1 cellular context compared by ENCODE assay signal in the genomic region with DNA sequence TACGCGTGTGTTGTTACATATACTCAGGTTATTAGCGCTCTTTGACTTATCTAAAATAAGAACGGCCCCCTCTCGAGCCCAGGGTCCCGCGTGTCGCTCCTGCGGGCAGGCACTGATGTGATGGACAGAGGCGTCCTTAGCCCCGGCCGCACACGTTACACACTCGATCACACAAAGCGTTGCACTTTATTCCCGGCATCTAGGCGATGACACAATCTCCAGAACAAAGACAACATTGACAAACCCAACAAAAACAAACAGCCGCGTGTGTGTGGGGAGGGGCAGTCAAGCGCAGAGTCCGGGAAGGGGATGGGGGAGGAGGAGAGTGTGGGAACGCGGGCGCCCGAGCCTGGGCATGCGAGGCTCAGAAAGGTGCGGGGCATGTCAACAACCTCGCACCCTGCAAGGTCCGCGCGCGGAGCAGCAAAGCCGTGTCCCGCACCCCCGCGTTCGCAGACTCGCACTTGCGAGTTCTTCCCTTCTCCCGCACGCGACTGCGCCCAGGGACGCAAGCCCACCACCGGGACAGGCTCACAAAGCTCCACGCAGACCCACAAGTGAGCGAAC.
A peak's percentile ranks its signal among the peaks of the same experiment; 100 is the strongest.
TF ChIP-seq lines count a peak whose summit lies in the region.

No MANE protein-coding gene starts in this region.

TF ChIP-seq in endothelial cell of umbilical vein, 7 proteins besides CTCF, POLR2A, EP300 and RAD21:
- TF ChIP-seq POLR2AphosphoS5 (IDR thresholded peaks at IDR 0.05; ENCODE audit: insufficient read depth, low read depth, low read length) (no peak), GATA2 (IDR thresholded peaks at IDR 0.05; ENCODE audit: insufficient read depth, insufficient read length, low read depth, low read length) (no peak), MYC (IDR thresholded peaks at IDR 0.05; ENCODE audit: low read depth, low read length) (peak; percentile 14)
- TF ChIP-seq, protein P1, sequence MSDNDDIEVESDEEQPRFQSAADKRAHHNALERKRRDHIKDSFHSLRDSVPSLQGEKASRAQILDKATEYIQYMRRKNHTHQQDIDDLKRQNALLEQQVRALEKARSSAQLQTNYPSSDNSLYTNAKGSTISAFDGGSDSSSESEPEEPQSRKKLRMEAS (IDR thresholded peaks at IDR 0.05; ENCODE audit: insufficient read depth, insufficient read length) = peak; percentile 39
